Comparison of ENCODE assay signal across 27 cellular contexts in genomic region chr2:55776479-55776878, GRCh38.
DNase-seq lines count a peak whose midpoint lies in the region; ATAC-seq, FAIRE-seq and TF ChIP-seq lines count a peak whose summit lies in the region.
"Had no signal": no experiment of that assay in that cellular context is flagged by ENCODE, and none has a peak within 500 bp of the region (broad histone marks: within the 10 kb centered on the region; RNA-seq: fewer than 3 reads in every experiment).

No MANE protein-coding gene starts in this region.

- DNase-seq in IMR-90 (no peak), NCI-H524 treated with DMSO at 0.1 percent for 48 hours (lab: John Stamatoyannopoulos, UW) (peak; percentile 22), bronchial epithelial cell (ENCODE audit: low read depth) (peak; percentile 76), omental fat pad (ENCODE audit: low spot score) (no peak)
- no peak for DNase-seq in stimulated activated naive CD8-positive, alpha-beta T cell treated with anti-CD3 and anti-CD28 coated beads, Interleukin-15, Interleukin-2, amounts not matched to agents 100 U/mL and 50 U/mL, for 24 hours
- DNase-seq: C1 segment of cervical spinal cord; CD4-positive, alpha-beta memory T cell; COR-L47; DMS53; GM23248; H7; NCI-H1048; NCI-H1417; NCI-H1694; NCI-H2029 treated with DMSO at 0.1 percent for 48 hours; NCI-H2171; NCI-H226; NCI-H510A; NCI-H82; NK-92 treated with Interleukin-12 subunit alpha and Interleukin-12 subunit beta, amount 100 ng/mL, for 24 hours; PC-9; RPMI8226; SHP77 treated with DMSO at 0.1 percent for 48 hours had no signal

- no peak overlapping the region for H3K18ac ChIP-seq in IMR-90 (ENCODE audit: low read depth, low read length)

- H3K23ac ChIP-seq in IMR-90 (ENCODE audit: low read depth, low read length) = no peak overlapping the region

- no peak overlapping the region for H4K8ac ChIP-seq in IMR-90 (ENCODE audit: low read depth in 2 of 2, low read length in 2 of 2)

- no peak overlapping the region for H2AK9ac ChIP-seq in IMR-90 (replicated peaks; ENCODE audit: low read depth, low read length, poor library complexity)

- no peak overlapping the region for H3K4me3 ChIP-seq in IMR-90 (ENCODE audit: insufficient read depth, low read depth, low read length)
- H3K4me3 ChIP-seq in bronchial epithelial cell (ENCODE audit: low read depth, low read length) = no peak overlapping the region
- H3K4me3 ChIP-seq: GM23248, PC-9 had no signal

- H3K36me3 ChIP-seq in IMR-90 (ENCODE audit: control insufficient read depth, insufficient read depth, low read length) (no peaks in the 10 kb centered on the region), bronchial epithelial cell (ENCODE audit: control insufficient read depth, insufficient read depth, low read length) (no peaks in the 10 kb centered on the region)

- no peak for ATAC-seq in IMR-90 (ENCODE audit: low read depth)
- ATAC-seq in omental fat pad (ENCODE audit: low FRiP score) = peak; percentile 71
- ATAC-seq in stimulated activated naive CD8-positive, alpha-beta T cell treated with anti-CD3 and anti-CD28 coated beads, Interleukin-15, Interleukin-2, amounts not matched to agents 100 U/mL and 50 U/mL, for 24 hours = no peak
- no peak for ATAC-seq in HG03457 (IDR thresholded peaks at IDR 0.05; ENCODE audit: unreplicated experiment)
- no peak for ATAC-seq in HG02571 (IDR thresholded peaks at IDR 0.05; ENCODE audit: unreplicated experiment)

- peaks cover 6% of the 10 kb centered on the region for H3K9me1 ChIP-seq in IMR-90 (ENCODE audit: insufficient read depth, low read length)

- TF ChIP-seq POLR2A in IMR-90 (IDR thresholded peaks at IDR 0.05; ENCODE audit: low read depth, low read length) = no peak

- no peak for FAIRE-seq in bronchial epithelial cell (lab: Jason Lieb, UNC)
- FAIRE-seq: A204.1 had no signal

- BruUV-seq in IMR-90 (replicated peaks; lab: Mats Ljungman, UMichigan) = no TSS peak

- no peaks in the 10 kb centered on the region for H3K27me3 ChIP-seq in IMR-90 (ENCODE audit: control insufficient read depth, insufficient read depth, low read length)
- no peaks in the 10 kb centered on the region for H3K27me3 ChIP-seq in bronchial epithelial cell (ENCODE audit: control insufficient read depth, insufficient read depth, low read length)

- H2BK15ac ChIP-seq in IMR-90 (ENCODE audit: low read depth, low read length) = peak overlapping the region; percentile 67; the same call in 1 of the 3 replicates

- peaks cover 7% of the 10 kb centered on the region; the same call in 1 of the 2 replicates for H3K4me1 ChIP-seq in IMR-90 (ENCODE audit: control insufficient read depth, insufficient read depth, low read length)

- no peak overlapping the region for H2BK5ac ChIP-seq in IMR-90 (ENCODE audit: low read depth, low read length, poor library complexity, severe bottlenecking)

- TF ChIP-seq RAD21 in IMR-90 (IDR thresholded peaks at IDR 0.05; ENCODE audit: low read length) = no peak

- H3K79me1 ChIP-seq in IMR-90 (ENCODE audit: low read depth in 1 of 2, low read length in 2 of 2) = no peaks in the 10 kb centered on the region

- no peak overlapping the region for H3K27ac ChIP-seq in IMR-90 (ENCODE audit: insufficient read depth, low read length)
- H3K27ac ChIP-seq: GM23248, KMS-11, PC-9 had no signal

- no peaks in the 10 kb centered on the region for H3K9me3 ChIP-seq in IMR-90 (ENCODE audit: control insufficient read depth, insufficient read depth, low read length)

- H3K4ac ChIP-seq in IMR-90 (ENCODE audit: low read depth, low read length) = no peak overlapping the region

- H3K14ac ChIP-seq in IMR-90 (replicated peaks; ENCODE audit: low read depth, low read length) = no peak overlapping the region

- intact Hi-C loops in IMR-90 (cut with micrococcal nuclease) = no loop called here

- H3K9ac ChIP-seq in IMR-90 (ENCODE audit: low read depth, low read length) = no peak overlapping the region
- H3K9ac ChIP-seq: GM23248, KMS-11 had no signal

- CTCF ChIA-PET in IMR-90 (lab: Yijun Ruan, JAX) = no interaction called here

- 100% methylated on average over 1 of the region's 2 CpGs; no CpG with 5 or more reads in 1 of the 2 experiments for WGBS in IMR-90 (ENCODE audit: extremely low coverage in 2 of 2, insufficient read length in 1 of 2), 2 experiments

- in situ Hi-C loops in IMR-90 (cut with MboI; ENCODE audit: low sequenced_read_pairs) = no loop called here

- no peaks in the 10 kb centered on the region for H4K20me1 ChIP-seq in IMR-90 (ENCODE audit: insufficient read depth, low read length)

- no peak overlapping the region for H3K56ac ChIP-seq in IMR-90 (ENCODE audit: extremely low read depth, insufficient read depth, low read length)

- POLR2A ChIA-PET in IMR-90 (lab: Charles Lee; ENCODE audit: unreplicated experiment) = no interaction called here

- TF ChIP-seq CTCF in IMR-90 (conservative IDR thresholded peaks at IDR 0.05; ENCODE audit: low read depth, low read length) = no peak
- TF ChIP-seq CTCF in bronchial epithelial cell (IDR thresholded peaks at IDR 0.05; ENCODE audit: insufficient read depth, low read length, severe bottlenecking) = no peak
- TF ChIP-seq CTCF in omental fat pad (IDR thresholded peaks at IDR 0.05) = no peak

- dilution Hi-C loops in IMR-90 (cut with HindIII; ENCODE audit: low sequenced_read_pairs, unreplicated experiment) = no loop called here

- no peak overlapping the region for H2AFZ ChIP-seq in IMR-90 (replicated peaks; ENCODE audit: low read length, poor library complexity)
- H2AFZ ChIP-seq: GM23248, PC-9 had no signal

- H2BK120ac ChIP-seq in IMR-90 (ENCODE audit: low read depth, low read length) = peak overlapping the region; percentile 3; the same call in 1 of the 2 replicates

- no peak overlapping the region for H3K4me2 ChIP-seq in IMR-90 (ENCODE audit: low read depth, low read length)
- H3K4me2 ChIP-seq: KMS-11, PC-9 had no signal

- no peak overlapping the region for H4K91ac ChIP-seq in IMR-90 (ENCODE audit: insufficient read depth, low read depth, low read length)

- no peak overlapping the region for H2AK5ac ChIP-seq in IMR-90 (ENCODE audit: low read depth, low read length)

- no peak overlapping the region for H4K5ac ChIP-seq in IMR-90 (ENCODE audit: low read depth, low read length)

- H2BK20ac ChIP-seq in IMR-90 (ENCODE audit: low read depth, low read length) = no peak overlapping the region; the same call in 1 of the 2 replicates

TF ChIP-seq in IMR-90, 13 proteins besides CTCF, POLR2A, EP300 and RAD21:
- no peak for TF ChIP-seq FOS (IDR thresholded peaks at IDR 0.05; ENCODE audit: low read depth, low read length)
- TF ChIP-seq, protein P1, sequence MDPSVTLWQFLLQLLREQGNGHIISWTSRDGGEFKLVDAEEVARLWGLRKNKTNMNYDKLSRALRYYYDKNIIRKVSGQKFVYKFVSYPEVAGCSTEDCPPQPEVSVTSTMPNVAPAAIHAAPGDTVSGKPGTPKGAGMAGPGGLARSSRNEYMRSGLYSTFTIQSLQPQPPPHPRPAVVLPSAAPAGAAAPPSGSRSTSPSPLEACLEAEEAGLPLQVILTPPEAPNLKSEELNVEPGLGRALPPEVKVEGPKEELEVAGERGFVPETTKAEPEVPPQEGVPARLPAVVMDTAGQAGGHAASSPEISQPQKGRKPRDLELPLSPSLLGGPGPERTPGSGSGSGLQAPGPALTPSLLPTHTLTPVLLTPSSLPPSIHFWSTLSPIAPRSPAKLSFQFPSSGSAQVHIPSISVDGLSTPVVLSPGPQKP (IDR thresholded peaks at IDR 0.05; ENCODE audit: borderline replicate concordance, low read depth, low read length) = no peak
- no peak for TF ChIP-seq USF2 (IDR thresholded peaks at IDR 0.05; ENCODE audit: low read depth, low read length)
- no peak for TF ChIP-seq RCOR1 (IDR thresholded peaks at IDR 0.05; ENCODE audit: insufficient replicate concordance, low read length)
- no peak for TF ChIP-seq CHD1 (IDR thresholded peaks at IDR 0.05; ENCODE audit: low read depth, low read length)

Comparison
In these comparisons a context has a peak if more than half of its experiments do, and no peak if none do; other contexts are left out.
1. DNase-seq: peak in NCI-H524 treated with DMSO at 0.1 percent for 48 hours (single experiment) and bronchial epithelial cell (single experiment); none in IMR-90 (single experiment), omental fat pad (single experiment) and stimulated activated naive CD8-positive, alpha-beta T cell treated with anti-CD3 and anti-CD28 coated beads, Interleukin-15, Interleukin-2, amounts not matched to agents 100 U/mL and 50 U/mL, for 24 hours (single experiment).